1 cellular context compared by ENCODE assay signal in genomic region chr12:113465808-113466769, GRCh38.
TF ChIP-seq lines count a peak whose summit lies in the region.

No MANE protein-coding gene starts in this region.

TF ChIP-seq in K562, 482 proteins besides CTCF, POLR2A, EP300 and RAD21:
- TF ChIP-seq POU5F1 (IDR thresholded peaks at IDR 0.05; ENCODE audit: borderline replicate concordance, low read depth, low read length, partially characterized antibody) (no peak), XRCC3 (IDR thresholded peaks at IDR 0.05) (no peak), NFXL1 (CRISPR knock-in tag; IDR thresholded peaks at IDR 0.05) (no peak), NFIC (IDR thresholded peaks at IDR 0.05) (peak; percentile 63)
